In the genomic region with DNA sequence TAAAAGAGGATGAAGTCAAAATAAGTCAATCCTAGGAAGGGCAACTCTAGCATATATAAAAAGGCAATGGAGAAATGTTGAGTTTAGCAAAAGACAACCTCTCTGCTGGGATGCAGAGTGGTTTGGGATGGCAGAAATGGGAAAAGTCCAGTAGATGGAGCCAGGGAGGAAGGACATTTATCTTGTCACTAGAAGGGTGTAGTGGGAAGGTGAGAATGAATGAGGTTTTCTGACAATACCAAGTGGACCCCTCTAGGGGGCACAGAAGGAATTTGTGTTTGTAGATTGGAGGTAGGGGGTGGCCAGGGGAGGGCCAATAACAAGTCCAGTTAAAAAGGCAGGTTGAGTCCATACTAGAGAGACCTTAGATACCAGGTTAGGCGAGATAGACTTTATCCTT, we compare ENCODE assay signal across 12 cellular contexts.
A peak's percentile ranks its signal among the peaks of the same experiment; 100 is the strongest.
DNase-seq lines count a peak whose midpoint lies in the region; ATAC-seq and TF ChIP-seq lines count a peak whose summit lies in the region.
"Had no signal": no experiment of that assay in that cellular context is flagged by ENCODE, and none has a peak within 500 bp of the region (broad histone marks: within the 10 kb centered on the region; RNA-seq: fewer than 3 reads in every experiment).

No MANE protein-coding gene starts in this region.

- H3K27me3 Mint-ChIP-seq in effector memory CD8-positive, alpha-beta T cell: peaks cover 11 to 24% of the 10 kb centered on the region in 2 donors

- WGBS in hepatocyte (ENCODE audit: low lambda C conversion rate, missing lambda C conversion rate): 100% methylated on average over 1 of the region's 1 CpG

- no peaks in the 10 kb centered on the region for H3K9me3 ChIP-seq in hepatocyte (ENCODE audit: low read depth)

- H3K9me3 Mint-ChIP-seq in effector memory CD8-positive, alpha-beta T cell: peaks cover 5 to 7% of the 10 kb centered on the region in 2 donors

- no peak overlapping the region for H3K4me3 Mint-ChIP-seq in effector memory CD8-positive, alpha-beta T cell
- H3K4me3 Mint-ChIP-seq: neural crest cell had no signal

- H3K4me2 ChIP-seq in hepatocyte: no peak overlapping the region

- no peaks in the 10 kb centered on the region for H3K36me3 ChIP-seq in hepatocyte (replicated peaks; ENCODE audit: insufficient read depth, low read depth)

- no peak overlapping the region for H3K4me3 ChIP-seq in AG10803 (ENCODE audit: low read length)
- no peak overlapping the region for H3K4me3 ChIP-seq in hepatocyte

- no peaks in the 10 kb centered on the region for H3K36me3 Mint-ChIP-seq in effector memory CD8-positive, alpha-beta T cell (ENCODE audit: insufficient read depth)

- no peaks in the 10 kb centered on the region for H3K4me1 ChIP-seq in hepatocyte (ENCODE audit: insufficient read depth)

- H3K27me3 ChIP-seq in hepatocyte: no peaks in the 10 kb centered on the region

- H2AFZ ChIP-seq in hepatocyte: no peak overlapping the region

- no peaks in the 10 kb centered on the region for H3K79me2 ChIP-seq in hepatocyte

- H3K27ac Mint-ChIP-seq in effector memory CD8-positive, alpha-beta T cell: no peak overlapping the region

- in situ Hi-C loops in SK-MEL-5 (cut with HindIII; ENCODE audit: low pct_unique_long_range_greater_than_20kb, low sequenced_read_pairs): no loop called here

- no peaks in the 10 kb centered on the region for H3K9me2 ChIP-seq in hepatocyte (replicated peaks; ENCODE audit: insufficient read depth)

- H3K27ac ChIP-seq in hepatocyte: no peak overlapping the region

- TF ChIP-seq CTCF in AG10803 (conservative IDR thresholded peaks at IDR 0.05; ENCODE audit: low read length) (peak; percentile 12; the same call in 1 of the 2 replicates), hepatocyte (IDR thresholded peaks at IDR 0.05; ENCODE audit: poor library complexity) (peak; percentile 10)

- H3K4me1 Mint-ChIP-seq in effector memory CD8-positive, alpha-beta T cell (ENCODE audit: low read depth in 2 of 2): no peaks in the 10 kb centered on the region
- H3K4me1 Mint-ChIP-seq: neural crest cell had no signal

- ATAC-seq in effector memory CD8-positive, alpha-beta T cell (replicated peaks): no peak

- DNase-seq in AG10803 (ENCODE audit: low read depth): no peak
- DNase-seq in HPDE6-E6E7 (ENCODE audit: extremely low spot score): peak; percentile 21
- DNase-seq in SK-MEL-5 (ENCODE audit: low read depth, low spot score): peak; percentile 31
- no peak for DNase-seq in hepatocyte (ENCODE audit: low spot score)
- no peak for DNase-seq in Kasumi-1 (lab: John Stamatoyannopoulos, UW)
- no peak for DNase-seq in putamen (ENCODE audit: low spot score)
- DNase-seq in effector memory CD8-positive, alpha-beta T cell: no peak
- DNase-seq in germinal center (ENCODE audit: low spot score): no peak
- DNase-seq: COR-L47; stimulated activated naive CD4-positive, alpha-beta T cell; T-helper 1 cell had no signal

- H4K20me1 ChIP-seq in hepatocyte (ENCODE audit: insufficient read depth, poor library complexity, severe bottlenecking): no peaks in the 10 kb centered on the region

Comparison
In these comparisons a context has a peak if more than half of its experiments do, and no peak if none do; other contexts are left out.
1. DNase-seq: peak in HPDE6-E6E7 (single experiment) and SK-MEL-5 (single experiment); none in AG10803 (single experiment), hepatocyte (single experiment), Kasumi-1 (0 of 2), putamen (single experiment), effector memory CD8-positive, alpha-beta T cell (0 of 3) and germinal center (single experiment).